8 cellular contexts compared by ENCODE assay signal in the genomic region with DNA sequence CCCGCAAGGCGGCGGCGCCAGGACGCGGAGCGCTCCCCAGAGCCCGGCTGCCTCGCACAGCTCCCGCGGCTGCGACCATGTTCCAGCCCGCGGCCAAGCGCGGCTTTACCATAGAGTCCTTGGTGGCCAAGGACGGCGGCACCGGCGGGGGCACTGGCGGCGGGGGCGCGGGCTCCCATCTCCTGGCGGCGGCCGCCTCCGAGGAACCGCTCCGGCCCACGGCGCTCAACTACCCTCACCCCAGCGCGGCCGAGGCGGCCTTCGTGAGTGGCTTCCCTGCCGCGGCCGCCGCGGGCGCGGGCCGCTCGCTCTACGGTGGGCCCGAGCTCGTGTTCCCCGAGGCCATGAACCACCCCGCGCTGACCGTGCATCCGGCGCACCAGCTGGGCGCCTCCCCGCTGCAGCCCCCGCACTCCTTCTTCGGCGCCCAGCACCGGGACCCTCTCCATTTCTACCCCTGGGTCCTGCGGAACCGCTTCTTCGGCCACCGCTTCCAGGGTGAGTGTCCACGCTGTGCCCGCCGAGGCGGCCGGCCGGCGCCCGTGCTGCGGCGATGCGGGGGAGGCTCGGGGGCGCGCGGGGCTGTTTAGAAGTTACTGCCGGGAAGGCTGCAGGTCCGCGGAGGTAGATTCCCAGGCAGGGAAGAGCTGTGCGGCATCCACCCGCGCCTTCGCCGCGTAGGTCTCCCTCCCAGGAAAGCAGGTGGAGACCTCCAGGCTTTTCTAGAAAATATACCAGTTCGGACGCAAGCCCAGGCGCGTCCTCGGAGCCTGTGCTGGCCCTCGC. TPM values are rescaled to one million over a fixed set of nuclear protein-coding genes. Genes with fewer than 3 reads are reported as not detected.
DNase-seq lines count a peak whose midpoint lies in the region; ATAC-seq and TF ChIP-seq lines count a peak whose summit lies in the region.

No MANE protein-coding gene starts in this region.

- H3K27ac ChIP-seq in HUES48 (ENCODE audit: low read depth, low read length) = no peak overlapping the region
- H3K27ac ChIP-seq in mammary epithelial cell (ENCODE audit: insufficient read depth, low read depth, low read length) = no peak overlapping the region

- intact Hi-C loops in mammary epithelial cell (cut with micrococcal nuclease) (loop anchor here (2.0 kb wide), 1 partner anchor 29 kb away; no protein-coding TSS in a partner anchor), sciatic nerve (cut with DNase I) (no loop called here)

- H3K36me3 ChIP-seq in HUES48 (ENCODE audit: control insufficient read depth, insufficient read depth, low read length) = no peaks in the 10 kb centered on the region
- H3K36me3 ChIP-seq in mammary epithelial cell (ENCODE audit: insufficient read depth, low read length) = no peaks in the 10 kb centered on the region
- no peaks in the 10 kb centered on the region for H3K36me3 ChIP-seq in neuron (ENCODE audit: insufficient read depth, low read length)

- H2AFZ ChIP-seq in mammary epithelial cell (ENCODE audit: low read depth, low read length) (peak overlapping the region; percentile 18), neuron (ENCODE audit: low read depth, low read length) (peak overlapping the region; percentile 44)

- TF ChIP-seq CTCF in mammary epithelial cell (conservative IDR thresholded peaks at IDR 0.05 in 1 of 2, IDR thresholded peaks at IDR 0.05 in 1 of 2; ENCODE audit: extremely low read depth in 1 of 2, insufficient read depth in 1 of 2, low read depth in 1 of 2, low read length in 2 of 2) = no peak

- DNase-seq in NCI-H1105 treated with DMSO at 0.1 percent for 48 hours (lab: John Stamatoyannopoulos, UW) (peak; percentile 27), NCI-H1105 (lab: John Stamatoyannopoulos, UW) (no peak), mammary epithelial cell (no peak), midbrain (lab: John Stamatoyannopoulos, UW) (no peak), sciatic nerve (ENCODE audit: low spot score) (no peak), NCI-H2107 treated with DMSO at 0.1 percent for 48 hours (lab: John Stamatoyannopoulos, UW; ENCODE audit: unreplicated experiment) (no peak)

- WGBS in mammary epithelial cell (ENCODE audit: low coverage, missing lambda C conversion rate) = 20% methylated on average over 2 of the region's 95 CpGs

- H3K9me3 ChIP-seq in HUES48 (ENCODE audit: control insufficient read depth, insufficient read depth, low read length) (no peaks in the 10 kb centered on the region), mammary epithelial cell (replicated peaks; ENCODE audit: insufficient read depth, low read length) (peaks cover 10% of the 10 kb centered on the region), neuron (ENCODE audit: low read length) (no peaks in the 10 kb centered on the region)

- H3K79me2 ChIP-seq in mammary epithelial cell (ENCODE audit: insufficient read depth, low read length) = no peaks in the 10 kb centered on the region

- in situ Hi-C loops in mammary epithelial cell (cut with MboI; ENCODE audit: low sequenced_read_pairs in 2 of 2) = no loop called here

- peak overlapping the region; percentile 50 for H3K4me3 ChIP-seq in HUES48 (ENCODE audit: low read depth, low read length)
- H3K4me3 ChIP-seq in mammary epithelial cell (replicated peaks in 1 of 3; ENCODE audit: insufficient read depth in 1 of 3, low read depth in 2 of 3, low read length in 3 of 3) = no peak overlapping the region
- no peak overlapping the region for H3K4me3 ChIP-seq in neuron (ENCODE audit: low read length)

- dilution Hi-C loops in mammary epithelial cell (cut with HindIII; ENCODE audit: low sequenced_read_pairs) = no loop called here

- no TSS peak for BruUV-seq in mammary epithelial cell (replicated peaks; lab: Mats Ljungman, UMichigan)

- H3K4me1 ChIP-seq in HUES48 (ENCODE audit: control insufficient read depth, insufficient read depth, low read length) (peaks cover 44% of the 10 kb centered on the region), mammary epithelial cell (ENCODE audit: insufficient read depth, low read length) (peaks cover 36% of the 10 kb centered on the region), neuron (ENCODE audit: insufficient read depth, low read length) (peaks cover 25% of the 10 kb centered on the region)

- H3K9ac ChIP-seq in HUES48 (ENCODE audit: low read depth, low read length) (no peak overlapping the region), mammary epithelial cell (ENCODE audit: insufficient read depth, low read length) (no peak overlapping the region)

- H4K20me1 ChIP-seq in mammary epithelial cell (ENCODE audit: insufficient read depth, low read length) = peaks cover 2% of the 10 kb centered on the region

- CTCF ChIA-PET in mammary epithelial cell (lab: Charles Lee; ENCODE audit: low non-redundant PET) = no interaction called here

- ATAC-seq in sciatic nerve = no peak

- H3K27me3 ChIP-seq in HUES48 (ENCODE audit: control insufficient read depth, insufficient read depth, low read length) (peaks cover 99% of the 10 kb centered on the region), mammary epithelial cell (ENCODE audit: insufficient read depth, low read length) (peaks cover 85% of the 10 kb centered on the region), neuron (ENCODE audit: insufficient read depth, low read length) (peaks cover 97% of the 10 kb centered on the region)

- peak overlapping the region; percentile 70 for H3K4me2 ChIP-seq in mammary epithelial cell (ENCODE audit: insufficient read depth, low read depth, low read length)

RNA-seq across cellular contexts. Expression of a gene that starts 0.7 kb away (rescaled TPM):
- total RNA-seq in mammary epithelial cell (not detected), sciatic nerve (not detected)
- polyA plus RNA-seq in mammary epithelial cell = not detected
- polyA minus RNA-seq in mammary epithelial cell = 0.31 TPM

RNA-seq across cellular contexts. Expression of a gene that starts 30.9 kb away (rescaled TPM):
- 10 to 100 TPM; 24.5 to 25.1 TPM for total RNA-seq in mammary epithelial cell
- polyA plus RNA-seq in mammary epithelial cell = 37.1 TPM
- polyA minus RNA-seq in mammary epithelial cell = 18.6 TPM
- total RNA-seq in sciatic nerve = 14.4 TPM
